Comparison of ENCODE assay signal across 1 cellular context in genomic region chr6:106913111-106913510, GRCh38.
TF ChIP-seq lines count a peak whose summit lies in the region.

No MANE protein-coding gene starts in this region.

TF ChIP-seq in GM23338, 12 proteins besides CTCF, POLR2A, EP300 and RAD21 (continued from another document):
- no peak for TF ChIP-seq ETS1 (IDR thresholded peaks at IDR 0.05)
- no peak for TF ChIP-seq STAT1 (IDR thresholded peaks at IDR 0.05; ENCODE audit: unreplicated experiment)
- TF ChIP-seq ZNF462 (CRISPR knock-in tag; IDR thresholded peaks at IDR 0.05): no peak
- no peak for TF ChIP-seq ZNF114 (CRISPR knock-in tag; IDR thresholded peaks at IDR 0.05)
TF ChIP-seq in GM23338: peak in this region for 0.
